Comparison of ENCODE assay signal across 13 cellular contexts in genomic region chr9:95383198-95383673, GRCh38.
A peak's percentile ranks its signal among the peaks of the same experiment; 100 is the strongest.
DNase-seq lines count a peak whose midpoint lies in the region; ATAC-seq and TF ChIP-seq lines count a peak whose summit lies in the region.
"Had no signal": no experiment of that assay in that cellular context is flagged by ENCODE, and none has a peak within 500 bp of the region (broad histone marks: within the 10 kb centered on the region; RNA-seq: fewer than 3 reads in every experiment).

No MANE protein-coding gene starts in this region.

- peaks cover 5% of the 10 kb centered on the region for H3K4me1 Mint-ChIP-seq in activated naive CD8-positive, alpha-beta T cell treated with anti-CD3 and anti-CD28 coated beads for 36 hours
- H3K4me1 Mint-ChIP-seq: stimulated activated memory B cell treated with anti-CD40 and anti-IgM and Interleukin-4, amounts not matched to agents 10 μg/mL and 1 μg/mL and 100 μg/mL, for 72 hours had no signal

- H3K36me3 ChIP-seq in RWPE2 (ENCODE audit: low read depth): no peaks in the 10 kb centered on the region
- no peaks in the 10 kb centered on the region for H3K36me3 ChIP-seq in WERI-Rb-1

- H3K27me3 ChIP-seq in RWPE2 (ENCODE audit: insufficient read depth, poor library complexity, severe bottlenecking) (no peaks in the 10 kb centered on the region), WERI-Rb-1 (ENCODE audit: insufficient read depth, low read depth, severe bottlenecking) (no peaks in the 10 kb centered on the region)

- H3K27me3 Mint-ChIP-seq in activated naive CD8-positive, alpha-beta T cell treated with anti-CD3 and anti-CD28 coated beads for 36 hours: peaks cover 11% of the 10 kb centered on the region

- DNase-seq in H4 (ENCODE audit: low spot score): peak; percentile 88
- no peak for DNase-seq in RWPE2 (ENCODE audit: low spot score)
- peak; percentile 31 for DNase-seq in fibroblast of gingiva (ENCODE audit: low read depth)
- no peak for DNase-seq in activated naive CD8-positive, alpha-beta T cell treated with anti-CD3 and anti-CD28 coated beads for 36 hours
- DNase-seq in WERI-Rb-1: no peak
- no peak for DNase-seq in amygdala (lab: John Stamatoyannopoulos, UW)
- DNase-seq: activated CD8-positive, alpha-beta memory T cell treated with anti-CD3 and anti-CD28 coated beads for 24 hours; activated naive CD8-positive, alpha-beta T cell treated with anti-CD3 and anti-CD28 coated beads, Interleukin-2, amount 50 U/mL, for 24 hours; NCI-H1105; T-cell had no signal

- H3K27ac Mint-ChIP-seq in activated naive CD8-positive, alpha-beta T cell treated with anti-CD3 and anti-CD28 coated beads for 36 hours: no peak overlapping the region
- H3K27ac Mint-ChIP-seq: activated naive CD8-positive, alpha-beta T cell treated with anti-CD3 and anti-CD28 coated beads, Interleukin-2, amount 50 U/mL, for 24 hours; stimulated activated memory B cell treated with anti-CD40 and anti-IgM and Interleukin-4, amounts not matched to agents 10 μg/mL and 1 μg/mL and 100 μg/mL, for 72 hours; T-cell had no signal

- H3K27ac ChIP-seq in 22Rv1 (peak overlapping the region; percentile 27; the same call in 1 of the 2 replicates), RWPE2 (ENCODE audit: poor library complexity, severe bottlenecking) (peak overlapping the region; percentile 65), WERI-Rb-1 (no peak overlapping the region)

- TF ChIP-seq CTCF in 22Rv1 (IDR thresholded peaks at IDR 0.05): no peak
- no peak for TF ChIP-seq CTCF in RWPE2 (IDR thresholded peaks at IDR 0.05; ENCODE audit: poor library complexity, severe bottlenecking)
- TF ChIP-seq CTCF in WERI-Rb-1 (IDR thresholded peaks at IDR 0.05; ENCODE audit: low read depth, low read length): no peak

- H3K4me3 ChIP-seq in RWPE2 (ENCODE audit: severe bottlenecking) (no peak overlapping the region), WERI-Rb-1 (ENCODE audit: low read depth, low read length) (no peak overlapping the region)

- H3K4me3 Mint-ChIP-seq in activated naive CD8-positive, alpha-beta T cell treated with anti-CD3 and anti-CD28 coated beads for 36 hours: no peak overlapping the region
- H3K4me3 Mint-ChIP-seq: activated naive CD8-positive, alpha-beta T cell treated with anti-CD3 and anti-CD28 coated beads, Interleukin-2, amount 50 U/mL, for 24 hours; stimulated activated memory B cell treated with anti-CD40 and anti-IgM and Interleukin-4, amounts not matched to agents 10 μg/mL and 1 μg/mL and 100 μg/mL, for 72 hours; T-cell had no signal

- ATAC-seq in RWPE2 (ENCODE audit: low read depth) (peak; percentile 93), GM18517 (IDR thresholded peaks at IDR 0.05; ENCODE audit: unreplicated experiment) (no peak)
- ATAC-seq: activated naive CD8-positive, alpha-beta T cell treated with anti-CD3 and anti-CD28 coated beads, Interleukin-2, amount 50 U/mL, for 24 hours; stimulated activated memory B cell treated with anti-CD40 and anti-IgM and Interleukin-4, amounts not matched to agents 10 μg/mL and 1 μg/mL and 100 μg/mL, for 72 hours; T-cell had no signal

- H3K4me1 ChIP-seq in RWPE2 (ENCODE audit: insufficient read depth, poor library complexity, severe bottlenecking): peaks cover 11% of the 10 kb centered on the region

- no peaks in the 10 kb centered on the region for H3K9me3 Mint-ChIP-seq in activated naive CD8-positive, alpha-beta T cell treated with anti-CD3 and anti-CD28 coated beads for 36 hours
- H3K9me3 Mint-ChIP-seq: activated naive CD8-positive, alpha-beta T cell treated with anti-CD3 and anti-CD28 coated beads, Interleukin-2, amount 50 U/mL, for 24 hours; stimulated activated memory B cell treated with anti-CD40 and anti-IgM and Interleukin-4, amounts not matched to agents 10 μg/mL and 1 μg/mL and 100 μg/mL, for 72 hours; T-cell had no signal

- H3K36me3 Mint-ChIP-seq in activated naive CD8-positive, alpha-beta T cell treated with anti-CD3 and anti-CD28 coated beads for 36 hours: no peaks in the 10 kb centered on the region
- H3K36me3 Mint-ChIP-seq: stimulated activated memory B cell treated with anti-CD40 and anti-IgM and Interleukin-4, amounts not matched to agents 10 μg/mL and 1 μg/mL and 100 μg/mL, for 72 hours; T-cell had no signal

- H3K9me3 ChIP-seq in RWPE2 (ENCODE audit: severe bottlenecking) (no peaks in the 10 kb centered on the region), WERI-Rb-1 (ENCODE audit: severe bottlenecking) (no peaks in the 10 kb centered on the region)

Comparison
In these comparisons a context has a peak if more than half of its experiments do, and no peak if none do; other contexts are left out.
1. DNase-seq: peak in H4 (single experiment) and fibroblast of gingiva (single experiment); none in RWPE2 (single experiment), activated naive CD8-positive, alpha-beta T cell treated with anti-CD3 and anti-CD28 coated beads for 36 hours (single experiment), WERI-Rb-1 (single experiment) and amygdala (0 of 56).